Comparison of ENCODE assay signal across 1 cellular context in genomic region chr12:53145383-53145782, GRCh38.
TF ChIP-seq lines count a peak whose summit lies in the region.

No MANE protein-coding gene starts in this region.

TF ChIP-seq in HepG2, 621 proteins besides CTCF, POLR2A, EP300 and RAD21 (continued from another document and continues in another):
- TF ChIP-seq, protein P1, sequence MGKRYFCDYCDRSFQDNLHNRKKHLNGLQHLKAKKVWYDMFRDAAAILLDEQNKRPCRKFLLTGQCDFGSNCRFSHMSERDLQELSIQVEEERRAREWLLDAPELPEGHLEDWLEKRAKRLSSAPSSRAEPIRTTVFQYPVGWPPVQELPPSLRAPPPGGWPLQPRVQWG (CRISPR knock-in tag; IDR thresholded peaks at IDR 0.05; ENCODE audit: borderline replicate concordance, low read depth): no peak
- TF ChIP-seq ZNF281 (CRISPR knock-in tag; IDR thresholded peaks at IDR 0.05; ENCODE audit: borderline replicate concordance) (no peak), ZNF337 (CRISPR knock-in tag; IDR thresholded peaks at IDR 0.05; ENCODE audit: borderline replicate concordance, low read depth) (no peak), ZNF496 (CRISPR knock-in tag; IDR thresholded peaks at IDR 0.05; ENCODE audit: insufficient replicate concordance) (no peak), HDAC2 (CRISPR knock-in tag; IDR thresholded peaks at IDR 0.05) (no peak), ZFX (CRISPR knock-in tag; IDR thresholded peaks at IDR 0.05; ENCODE audit: low read depth) (0 out of 2 replicates have a peak, but pooled peaks have one; percentile 26), FOXJ3 (CRISPR knock-in tag; IDR thresholded peaks at IDR 0.05; ENCODE audit: borderline replicate concordance) (peak; percentile 39; the same call in 1 of the 2 replicates), ZNF446 (CRISPR knock-in tag; IDR thresholded peaks at IDR 0.05) (no peak), TFE3 (CRISPR knock-in tag; IDR thresholded peaks at IDR 0.05) (0 out of 2 replicates have a peak, but pooled peaks have one; percentile 57), GATAD2A (CRISPR knock-in tag; IDR thresholded peaks at IDR 0.05) (peak; percentile 87), ZNF761 (CRISPR knock-in tag; conservative IDR thresholded peaks at IDR 0.05) (no peak), ZNF142 (CRISPR knock-in tag; IDR thresholded peaks at IDR 0.05) (no peak), ZNF264 (CRISPR knock-in tag; IDR thresholded peaks at IDR 0.05) (0 out of 2 replicates have a peak, but pooled peaks have one; percentile 55), ZZZ3 (CRISPR knock-in tag; IDR thresholded peaks at IDR 0.05; ENCODE audit: borderline replicate concordance) (peak; percentile 100; the same call in 1 of the 2 replicates), ZNF556 (CRISPR knock-in tag; IDR thresholded peaks at IDR 0.05; ENCODE audit: borderline replicate concordance) (no peak), ZBTB34 (CRISPR knock-in tag; IDR thresholded peaks at IDR 0.05) (no peak), ZNF747 (CRISPR knock-in tag; IDR thresholded peaks at IDR 0.05; ENCODE audit: borderline replicate concordance) (peak; percentile 56; the same call in 1 of the 2 replicates), KLF13 (CRISPR knock-in tag; IDR thresholded peaks at IDR 0.05) (no peak), SETDB1 (CRISPR knock-in tag; IDR thresholded peaks at IDR 0.05; ENCODE audit: borderline replicate concordance) (no peak), GABPA (IDR thresholded peaks at IDR 0.05; ENCODE audit: low read depth, low read length) (no peak), GABPA (CRISPR knock-in tag; IDR thresholded peaks at IDR 0.05; ENCODE audit: low read depth) (peak; percentile 65; the same call in 1 of the 2 replicates), ZNF616 (CRISPR knock-in tag; IDR thresholded peaks at IDR 0.05; ENCODE audit: low read depth) (no peak), MED1 (CRISPR knock-in tag; IDR thresholded peaks at IDR 0.05) (peak; percentile 76), THAP11 (CRISPR knock-in tag; IDR thresholded peaks at IDR 0.05) (peak; percentile 56; the same call in 1 of the 2 replicates), XBP1 (CRISPR knock-in tag; IDR thresholded peaks at IDR 0.05) (no peak), ELF3 (CRISPR knock-in tag; IDR thresholded peaks at IDR 0.05) (0 out of 2 replicates have a peak, but pooled peaks have one; percentile 21), SPEN (CRISPR knock-in tag; IDR thresholded peaks at IDR 0.05; ENCODE audit: low read depth) (peak; percentile 100; the same call in 1 of the 2 replicates), ZNF34 (CRISPR knock-in tag; IDR thresholded peaks at IDR 0.05; ENCODE audit: borderline replicate concordance) (no peak), ZNF441 (CRISPR knock-in tag; IDR thresholded peaks at IDR 0.05; ENCODE audit: borderline replicate concordance) (no peak), LCORL (IDR thresholded peaks at IDR 0.05) (no peak), LCORL (CRISPR knock-in tag; IDR thresholded peaks at IDR 0.05) (0 out of 2 replicates have a peak, but pooled peaks have one; percentile 33), ZNF101 (CRISPR knock-in tag; IDR thresholded peaks at IDR 0.05; ENCODE audit: borderline replicate concordance, low read depth) (no peak), HOXA3 (CRISPR knock-in tag; IDR thresholded peaks at IDR 0.05) (peak; percentile 56; the same call in 1 of the 2 replicates), FOXK1 (CRISPR knock-in tag; IDR thresholded peaks at IDR 0.05; ENCODE audit: borderline replicate concordance, low read depth) (peak; percentile 89; the same call in 1 of the 2 replicates), ISL2 (CRISPR knock-in tag; IDR thresholded peaks at IDR 0.05) (no peak), HIVEP1 (CRISPR knock-in tag; IDR thresholded peaks at IDR 0.05) (peak; percentile 52; the same call in 1 of the 2 replicates), HDAC6 (IDR thresholded peaks at IDR 0.05; ENCODE audit: low read depth, low read length) (no peak)
- TF ChIP-seq, protein P2, sequence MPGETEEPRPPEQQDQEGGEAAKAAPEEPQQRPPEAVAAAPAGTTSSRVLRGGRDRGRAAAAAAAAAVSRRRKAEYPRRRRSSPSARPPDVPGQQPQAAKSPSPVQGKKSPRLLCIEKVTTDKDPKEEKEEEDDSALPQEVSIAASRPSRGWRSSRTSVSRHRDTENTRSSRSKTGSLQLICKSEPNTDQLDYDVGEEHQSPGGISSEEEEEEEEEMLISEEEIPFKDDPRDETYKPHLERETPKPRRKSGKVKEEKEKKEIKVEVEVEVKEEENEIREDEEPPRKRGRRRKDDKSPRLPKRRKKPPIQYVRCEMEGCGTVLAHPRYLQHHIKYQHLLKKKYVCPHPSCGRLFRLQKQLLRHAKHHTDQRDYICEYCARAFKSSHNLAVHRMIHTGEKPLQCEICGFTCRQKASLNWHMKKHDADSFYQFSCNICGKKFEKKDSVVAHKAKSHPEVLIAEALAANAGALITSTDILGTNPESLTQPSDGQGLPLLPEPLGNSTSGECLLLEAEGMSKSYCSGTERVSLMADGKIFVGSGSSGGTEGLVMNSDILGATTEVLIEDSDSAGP (CRISPR knock-in tag; IDR thresholded peaks at IDR 0.05; ENCODE audit: borderline replicate concordance): no peak
- TF ChIP-seq, protein P3, sequence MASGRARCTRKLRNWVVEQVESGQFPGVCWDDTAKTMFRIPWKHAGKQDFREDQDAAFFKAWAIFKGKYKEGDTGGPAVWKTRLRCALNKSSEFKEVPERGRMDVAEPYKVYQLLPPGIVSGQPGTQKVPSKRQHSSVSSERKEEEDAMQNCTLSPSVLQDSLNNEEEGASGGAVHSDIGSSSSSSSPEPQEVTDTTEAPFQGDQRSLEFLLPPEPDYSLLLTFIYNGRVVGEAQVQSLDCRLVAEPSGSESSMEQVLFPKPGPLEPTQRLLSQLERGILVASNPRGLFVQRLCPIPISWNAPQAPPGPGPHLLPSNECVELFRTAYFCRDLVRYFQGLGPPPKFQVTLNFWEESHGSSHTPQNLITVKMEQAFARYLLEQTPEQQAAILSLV (CRISPR knock-in tag; IDR thresholded peaks at IDR 0.05; ENCODE audit: borderline replicate concordance): no peak
- TF ChIP-seq, protein P4, sequence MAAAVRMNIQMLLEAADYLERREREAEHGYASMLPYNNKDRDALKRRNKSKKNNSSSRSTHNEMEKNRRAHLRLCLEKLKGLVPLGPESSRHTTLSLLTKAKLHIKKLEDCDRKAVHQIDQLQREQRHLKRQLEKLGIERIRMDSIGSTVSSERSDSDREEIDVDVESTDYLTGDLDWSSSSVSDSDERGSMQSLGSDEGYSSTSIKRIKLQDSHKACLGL (CRISPR knock-in tag; IDR thresholded peaks at IDR 0.05): no peak
- TF ChIP-seq, protein P5, sequence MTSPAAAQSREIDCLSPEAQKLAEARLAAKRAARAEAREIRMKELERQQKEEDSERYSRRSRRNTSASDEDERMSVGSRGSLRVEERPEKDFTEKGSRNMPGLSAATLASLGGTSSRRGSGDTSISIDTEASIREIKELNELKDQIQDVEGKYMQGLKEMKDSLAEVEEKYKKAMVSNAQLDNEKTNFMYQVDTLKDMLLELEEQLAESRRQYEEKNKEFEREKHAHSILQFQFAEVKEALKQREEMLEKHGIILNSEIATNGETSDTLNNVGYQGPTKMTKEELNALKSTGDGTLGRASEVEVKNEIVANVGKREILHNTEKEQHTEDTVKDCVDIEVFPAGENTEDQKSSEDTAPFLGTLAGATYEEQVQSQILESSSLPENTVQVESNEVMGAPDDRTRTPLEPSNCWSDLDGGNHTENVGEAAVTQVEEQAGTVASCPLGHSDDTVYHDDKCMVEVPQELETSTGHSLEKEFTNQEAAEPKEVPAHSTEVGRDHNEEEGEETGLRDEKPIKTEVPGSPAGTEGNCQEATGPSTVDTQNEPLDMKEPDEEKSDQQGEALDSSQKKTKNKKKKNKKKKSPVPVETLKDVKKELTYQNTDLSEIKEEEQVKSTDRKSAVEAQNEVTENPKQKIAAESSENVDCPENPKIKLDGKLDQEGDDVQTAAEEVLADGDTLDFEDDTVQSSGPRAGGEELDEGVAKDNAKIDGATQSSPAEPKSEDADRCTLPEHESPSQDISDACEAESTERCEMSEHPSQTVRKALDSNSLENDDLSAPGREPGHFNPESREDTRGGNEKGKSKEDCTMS (CRISPR knock-in tag; conservative IDR thresholded peaks at IDR 0.05): no peak
- TF ChIP-seq, protein P6, sequence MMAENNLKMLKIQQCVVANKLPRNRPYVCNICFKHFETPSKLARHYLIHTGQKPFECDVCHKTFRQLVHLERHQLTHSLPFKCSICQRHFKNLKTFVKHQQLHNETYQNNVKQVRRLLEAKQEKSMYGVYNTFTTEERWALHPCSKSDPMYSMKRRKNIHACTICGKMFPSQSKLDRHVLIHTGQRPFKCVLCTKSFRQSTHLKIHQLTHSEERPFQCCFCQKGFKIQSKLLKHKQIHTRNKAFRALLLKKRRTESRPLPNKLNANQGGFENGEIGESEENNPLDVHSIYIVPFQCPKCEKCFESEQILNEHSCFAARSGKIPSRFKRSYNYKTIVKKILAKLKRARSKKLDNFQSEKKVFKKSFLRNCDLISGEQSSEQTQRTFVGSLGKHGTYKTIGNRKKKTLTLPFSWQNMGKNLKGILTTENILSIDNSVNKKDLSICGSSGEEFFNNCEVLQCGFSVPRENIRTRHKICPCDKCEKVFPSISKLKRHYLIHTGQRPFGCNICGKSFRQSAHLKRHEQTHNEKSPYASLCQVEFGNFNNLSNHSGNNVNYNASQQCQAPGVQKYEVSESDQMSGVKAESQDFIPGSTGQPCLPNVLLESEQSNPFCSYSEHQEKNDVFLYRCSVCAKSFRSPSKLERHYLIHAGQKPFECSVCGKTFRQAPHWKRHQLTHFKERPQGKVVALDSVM (CRISPR knock-in tag; IDR thresholded peaks at IDR 0.05): no peak
